ENCODE assay signal across 1 cellular context in the genomic region with DNA sequence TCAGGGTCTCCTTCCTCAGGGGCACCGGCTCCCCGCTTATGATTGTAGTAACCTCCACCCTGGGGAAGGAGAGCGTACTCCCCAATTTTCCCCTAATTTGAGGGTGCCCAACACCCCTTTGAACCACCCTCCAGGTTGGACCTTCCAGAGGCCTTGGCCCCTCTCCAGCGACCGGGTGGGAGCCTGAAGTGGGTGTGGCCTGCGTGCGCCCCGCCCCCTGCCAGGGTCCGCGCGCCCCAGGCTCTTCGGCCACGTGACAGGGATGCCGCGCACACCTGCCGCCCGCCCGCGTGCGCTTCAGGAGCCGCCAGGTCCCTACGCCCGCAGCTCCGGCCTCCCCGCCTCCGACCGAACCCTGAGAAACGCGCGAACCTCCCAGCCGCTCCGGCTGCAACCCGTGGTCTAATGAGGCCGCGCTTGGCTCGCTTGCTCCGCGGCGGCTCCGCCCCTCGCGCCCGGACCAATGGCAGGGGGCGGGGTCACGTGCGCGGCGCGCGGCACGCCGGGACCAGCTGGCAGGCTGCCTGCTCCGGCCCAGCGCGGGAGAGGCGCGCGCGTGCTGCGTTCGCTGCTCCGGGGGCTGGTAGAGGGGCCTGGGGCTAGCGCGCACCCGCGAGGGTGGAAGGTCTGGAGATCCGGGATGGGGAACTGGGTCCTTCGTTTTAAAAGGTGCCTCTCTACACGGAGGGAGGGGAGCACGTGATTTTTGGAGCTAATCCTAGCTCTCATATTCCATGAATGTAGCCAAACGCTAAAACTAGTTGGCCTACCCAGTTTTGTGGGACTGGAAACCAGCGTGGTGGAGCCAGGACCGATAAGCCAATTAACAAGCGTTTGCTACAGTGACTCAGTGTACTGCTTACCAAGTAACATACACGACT.
TF ChIP-seq lines count a peak whose summit lies in the region.

A gene (minus strand): TSS at position 404 of the 881 bp plus-strand sequence. CDS start 618 bp downstream, outside the sequence.

TF ChIP-seq in HepG2, 621 proteins besides CTCF, POLR2A, EP300 and RAD21 (continued from another document):
- TF ChIP-seq, protein P1, sequence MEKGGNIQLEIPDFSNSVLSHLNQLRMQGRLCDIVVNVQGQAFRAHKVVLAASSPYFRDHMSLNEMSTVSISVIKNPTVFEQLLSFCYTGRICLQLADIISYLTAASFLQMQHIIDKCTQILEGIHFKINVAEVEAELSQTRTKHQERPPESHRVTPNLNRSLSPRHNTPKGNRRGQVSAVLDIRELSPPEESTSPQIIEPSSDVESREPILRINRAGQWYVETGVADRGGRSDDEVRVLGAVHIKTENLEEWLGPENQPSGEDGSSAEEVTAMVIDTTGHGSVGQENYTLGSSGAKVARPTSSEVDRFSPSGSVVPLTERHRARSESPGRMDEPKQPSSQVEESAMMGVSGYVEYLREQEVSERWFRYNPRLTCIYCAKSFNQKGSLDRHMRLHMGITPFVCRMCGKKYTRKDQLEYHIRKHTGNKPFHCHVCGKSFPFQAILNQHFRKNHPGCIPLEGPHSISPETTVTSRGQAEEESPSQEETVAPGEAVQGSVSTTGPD (CRISPR knock-in tag; IDR thresholded peaks at IDR 0.05), result peak; percentile 30; the same call in 1 of the 2 replicates
- TF ChIP-seq TAF1 (CRISPR knock-in tag; IDR thresholded peaks at IDR 0.05) (peak; percentile 90), REPIN1 (CRISPR knock-in tag; IDR thresholded peaks at IDR 0.05; ENCODE audit: borderline replicate concordance, low read depth) (peak; percentile 94), TP53 (CRISPR knock-in tag; conservative IDR thresholded peaks at IDR 0.05) (no peak), ZNF44 (CRISPR knock-in tag; IDR thresholded peaks at IDR 0.05) (peak; percentile 85; the same call in 1 of the 2 replicates), STAT5B (CRISPR knock-in tag; IDR thresholded peaks at IDR 0.05) (no peak), ZNF878 (CRISPR knock-in tag; IDR thresholded peaks at IDR 0.05) (peak; percentile 81), TEAD2 (CRISPR knock-in tag; IDR thresholded peaks at IDR 0.05) (peak; percentile 82; the same call in 1 of the 2 replicates), KDM2A (CRISPR knock-in tag; IDR thresholded peaks at IDR 0.05; ENCODE audit: borderline replicate concordance, low read depth) (peak; percentile 72; the same call in 1 of the 2 replicates), ZNF468 (CRISPR knock-in tag; IDR thresholded peaks at IDR 0.05) (peak; percentile 97), NCOA5 (CRISPR knock-in tag; IDR thresholded peaks at IDR 0.05) (no peak), ZNF432 (CRISPR knock-in tag; IDR thresholded peaks at IDR 0.05; ENCODE audit: borderline replicate concordance) (0 out of 2 replicates have a peak, but pooled peaks have one; percentile 13), HDAC6 (IDR thresholded peaks at IDR 0.05; ENCODE audit: low read depth, low read length) (no peak)
- TF ChIP-seq, protein P2, sequence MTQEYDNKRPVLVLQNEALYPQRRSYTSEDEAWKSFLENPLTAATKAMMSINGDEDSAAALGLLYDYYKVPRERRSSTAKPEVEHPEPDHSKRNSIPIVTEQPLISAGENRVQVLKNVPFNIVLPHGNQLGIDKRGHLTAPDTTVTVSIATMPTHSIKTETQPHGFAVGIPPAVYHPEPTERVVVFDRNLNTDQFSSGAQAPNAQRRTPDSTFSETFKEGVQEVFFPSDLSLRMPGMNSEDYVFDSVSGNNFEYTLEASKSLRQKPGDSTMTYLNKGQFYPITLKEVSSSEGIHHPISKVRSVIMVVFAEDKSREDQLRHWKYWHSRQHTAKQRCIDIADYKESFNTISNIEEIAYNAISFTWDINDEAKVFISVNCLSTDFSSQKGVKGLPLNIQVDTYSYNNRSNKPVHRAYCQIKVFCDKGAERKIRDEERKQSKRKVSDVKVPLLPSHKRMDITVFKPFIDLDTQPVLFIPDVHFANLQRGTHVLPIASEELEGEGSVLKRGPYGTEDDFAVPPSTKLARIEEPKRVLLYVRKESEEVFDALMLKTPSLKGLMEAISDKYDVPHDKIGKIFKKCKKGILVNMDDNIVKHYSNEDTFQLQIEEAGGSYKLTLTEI (CRISPR knock-in tag; conservative IDR thresholded peaks at IDR 0.05), result peak; percentile 69; the same call in 1 of the 2 replicates
- TF ChIP-seq, protein P3, sequence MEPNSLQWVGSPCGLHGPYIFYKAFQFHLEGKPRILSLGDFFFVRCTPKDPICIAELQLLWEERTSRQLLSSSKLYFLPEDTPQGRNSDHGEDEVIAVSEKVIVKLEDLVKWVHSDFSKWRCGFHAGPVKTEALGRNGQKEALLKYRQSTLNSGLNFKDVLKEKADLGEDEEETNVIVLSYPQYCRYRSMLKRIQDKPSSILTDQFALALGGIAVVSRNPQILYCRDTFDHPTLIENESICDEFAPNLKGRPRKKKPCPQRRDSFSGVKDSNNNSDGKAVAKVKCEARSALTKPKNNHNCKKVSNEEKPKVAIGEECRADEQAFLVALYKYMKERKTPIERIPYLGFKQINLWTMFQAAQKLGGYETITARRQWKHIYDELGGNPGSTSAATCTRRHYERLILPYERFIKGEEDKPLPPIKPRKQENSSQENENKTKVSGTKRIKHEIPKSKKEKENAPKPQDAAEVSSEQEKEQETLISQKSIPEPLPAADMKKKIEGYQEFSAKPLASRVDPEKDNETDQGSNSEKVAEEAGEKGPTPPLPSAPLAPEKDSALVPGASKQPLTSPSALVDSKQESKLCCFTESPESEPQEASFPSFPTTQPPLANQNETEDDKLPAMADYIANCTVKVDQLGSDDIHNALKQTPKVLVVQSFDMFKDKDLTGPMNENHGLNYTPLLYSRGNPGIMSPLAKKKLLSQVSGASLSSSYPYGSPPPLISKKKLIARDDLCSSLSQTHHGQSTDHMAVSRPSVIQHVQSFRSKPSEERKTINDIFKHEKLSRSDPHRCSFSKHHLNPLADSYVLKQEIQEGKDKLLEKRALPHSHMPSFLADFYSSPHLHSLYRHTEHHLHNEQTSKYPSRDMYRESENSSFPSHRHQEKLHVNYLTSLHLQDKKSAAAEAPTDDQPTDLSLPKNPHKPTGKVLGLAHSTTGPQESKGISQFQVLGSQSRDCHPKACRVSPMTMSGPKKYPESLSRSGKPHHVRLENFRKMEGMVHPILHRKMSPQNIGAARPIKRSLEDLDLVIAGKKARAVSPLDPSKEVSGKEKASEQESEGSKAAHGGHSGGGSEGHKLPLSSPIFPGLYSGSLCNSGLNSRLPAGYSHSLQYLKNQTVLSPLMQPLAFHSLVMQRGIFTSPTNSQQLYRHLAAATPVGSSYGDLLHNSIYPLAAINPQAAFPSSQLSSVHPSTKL (CRISPR knock-in tag; IDR thresholded peaks at IDR 0.05), result peak; percentile 50; the same call in 1 of the 2 replicates
- TF ChIP-seq, protein P4, sequence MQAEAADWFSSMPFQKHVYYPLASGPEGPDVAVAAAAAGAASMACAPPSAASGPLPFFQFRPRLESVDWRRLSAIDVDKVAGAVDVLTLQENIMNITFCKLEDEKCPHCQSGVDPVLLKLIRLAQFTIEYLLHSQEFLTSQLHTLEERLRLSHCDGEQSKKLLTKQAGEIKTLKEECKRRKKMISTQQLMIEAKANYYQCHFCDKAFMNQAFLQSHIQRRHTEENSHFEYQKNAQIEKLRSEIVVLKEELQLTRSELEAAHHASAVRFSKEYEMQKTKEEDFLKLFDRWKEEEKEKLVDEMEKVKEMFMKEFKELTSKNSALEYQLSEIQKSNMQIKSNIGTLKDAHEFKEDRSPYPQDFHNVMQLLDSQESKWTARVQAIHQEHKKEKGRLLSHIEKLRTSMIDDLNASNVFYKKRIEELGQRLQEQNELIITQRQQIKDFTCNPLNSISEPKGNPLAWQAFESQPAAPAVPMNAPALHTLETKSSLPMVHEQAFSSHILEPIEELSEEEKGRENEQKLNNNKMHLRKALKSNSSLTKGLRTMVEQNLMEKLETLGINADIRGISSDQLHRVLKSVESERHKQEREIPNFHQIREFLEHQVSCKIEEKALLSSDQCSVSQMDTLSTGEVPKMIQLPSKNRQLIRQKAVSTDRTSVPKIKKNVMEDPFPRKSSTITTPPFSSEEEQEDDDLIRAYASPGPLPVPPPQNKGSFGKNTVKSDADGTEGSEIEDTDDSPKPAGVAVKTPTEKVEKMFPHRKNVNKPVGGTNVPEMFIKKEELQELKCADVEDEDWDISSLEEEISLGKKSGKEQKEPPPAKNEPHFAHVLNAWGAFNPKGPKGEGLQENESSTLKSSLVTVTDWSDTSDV (CRISPR knock-in tag; IDR thresholded peaks at IDR 0.05), result peak; percentile 98; the same call in 1 of the 2 replicates
- TF ChIP-seq, protein P5, sequence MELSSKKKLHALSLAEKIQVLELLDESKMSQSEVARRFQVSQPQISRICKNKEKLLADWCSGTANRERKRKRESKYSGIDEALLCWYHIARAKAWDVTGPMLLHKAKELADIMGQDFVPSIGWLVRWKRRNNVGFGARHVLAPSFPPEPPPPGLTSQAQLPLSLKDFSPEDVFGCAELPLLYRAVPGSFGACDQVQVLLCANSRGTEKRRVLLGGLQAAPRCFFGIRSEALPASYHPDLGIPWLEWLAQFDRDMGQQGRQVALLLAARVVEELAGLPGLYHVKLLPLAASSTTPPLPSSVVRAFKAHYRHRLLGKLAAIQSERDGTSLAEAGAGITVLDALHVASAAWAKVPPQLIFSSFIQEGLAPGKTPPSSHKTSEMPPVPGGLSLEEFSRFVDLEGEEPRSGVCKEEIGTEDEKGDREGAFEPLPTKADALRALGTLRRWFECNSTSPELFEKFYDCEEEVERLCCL (CRISPR knock-in tag; IDR thresholded peaks at IDR 0.05; ENCODE audit: borderline replicate concordance), result peak; percentile 87; the same call in 1 of the 2 replicates
- TF ChIP-seq, protein P6, sequence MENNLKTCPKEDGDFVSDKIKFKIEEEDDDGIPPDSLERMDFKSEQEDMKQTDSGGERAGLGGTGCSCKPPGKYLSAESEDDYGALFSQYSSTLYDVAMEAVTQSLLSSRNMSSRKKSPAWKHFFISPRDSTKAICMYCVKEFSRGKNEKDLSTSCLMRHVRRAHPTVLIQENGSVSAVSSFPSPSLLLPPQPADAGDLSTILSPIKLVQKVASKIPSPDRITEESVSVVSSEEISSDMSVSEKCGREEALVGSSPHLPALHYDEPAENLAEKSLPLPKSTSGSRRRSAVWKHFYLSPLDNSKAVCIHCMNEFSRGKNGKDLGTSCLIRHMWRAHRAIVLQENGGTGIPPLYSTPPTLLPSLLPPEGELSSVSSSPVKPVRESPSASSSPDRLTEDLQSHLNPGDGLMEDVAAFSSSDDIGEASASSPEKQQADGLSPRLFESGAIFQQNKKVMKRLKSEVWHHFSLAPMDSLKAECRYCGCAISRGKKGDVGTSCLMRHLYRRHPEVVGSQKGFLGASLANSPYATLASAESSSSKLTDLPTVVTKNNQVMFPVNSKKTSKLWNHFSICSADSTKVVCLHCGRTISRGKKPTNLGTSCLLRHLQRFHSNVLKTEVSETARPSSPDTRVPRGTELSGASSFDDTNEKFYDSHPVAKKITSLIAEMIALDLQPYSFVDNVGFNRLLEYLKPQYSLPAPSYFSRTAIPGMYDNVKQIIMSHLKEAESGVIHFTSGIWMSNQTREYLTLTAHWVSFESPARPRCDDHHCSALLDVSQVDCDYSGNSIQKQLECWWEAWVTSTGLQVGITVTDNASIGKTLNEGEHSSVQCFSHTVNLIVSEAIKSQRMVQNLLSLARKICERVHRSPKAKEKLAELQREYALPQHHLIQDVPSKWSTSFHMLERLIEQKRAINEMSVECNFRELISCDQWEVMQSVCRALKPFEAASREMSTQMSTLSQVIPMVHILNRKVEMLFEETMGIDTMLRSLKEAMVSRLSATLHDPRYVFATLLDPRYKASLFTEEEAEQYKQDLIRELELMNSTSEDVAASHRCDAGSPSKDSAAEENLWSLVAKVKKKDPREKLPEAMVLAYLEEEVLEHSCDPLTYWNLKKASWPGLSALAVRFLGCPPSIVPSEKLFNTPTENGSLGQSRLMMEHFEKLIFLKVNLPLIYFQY (CRISPR knock-in tag; IDR thresholded peaks at IDR 0.05; ENCODE audit: borderline replicate concordance), result peak; percentile 88
- TF ChIP-seq, protein P7, sequence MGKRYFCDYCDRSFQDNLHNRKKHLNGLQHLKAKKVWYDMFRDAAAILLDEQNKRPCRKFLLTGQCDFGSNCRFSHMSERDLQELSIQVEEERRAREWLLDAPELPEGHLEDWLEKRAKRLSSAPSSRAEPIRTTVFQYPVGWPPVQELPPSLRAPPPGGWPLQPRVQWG (CRISPR knock-in tag; IDR thresholded peaks at IDR 0.05; ENCODE audit: borderline replicate concordance, low read depth), result no peak; the same call in 1 of the 2 replicates
- TF ChIP-seq, protein P8, sequence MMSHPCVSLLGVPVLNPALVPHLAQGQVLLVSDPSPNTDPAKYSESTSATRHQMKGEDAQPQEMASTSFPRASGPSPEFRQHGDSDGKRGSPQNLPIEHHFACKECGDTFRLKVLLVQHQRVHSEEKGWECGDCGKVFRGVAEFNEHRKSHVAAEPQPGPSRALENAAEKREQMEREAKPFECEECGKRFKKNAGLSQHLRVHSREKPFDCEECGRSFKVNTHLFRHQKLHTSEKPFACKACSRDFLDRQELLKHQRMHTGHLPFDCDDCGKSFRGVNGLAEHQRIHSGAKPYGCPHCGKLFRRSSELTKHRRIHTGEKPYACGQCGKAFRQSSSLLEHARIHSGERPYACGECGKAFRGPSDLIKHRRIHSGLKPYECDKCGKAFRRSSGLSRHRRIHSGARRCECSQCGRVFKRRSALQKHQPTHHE (CRISPR knock-in tag; IDR thresholded peaks at IDR 0.05; ENCODE audit: borderline replicate concordance), result peak; percentile 66
- TF ChIP-seq, protein P9, sequence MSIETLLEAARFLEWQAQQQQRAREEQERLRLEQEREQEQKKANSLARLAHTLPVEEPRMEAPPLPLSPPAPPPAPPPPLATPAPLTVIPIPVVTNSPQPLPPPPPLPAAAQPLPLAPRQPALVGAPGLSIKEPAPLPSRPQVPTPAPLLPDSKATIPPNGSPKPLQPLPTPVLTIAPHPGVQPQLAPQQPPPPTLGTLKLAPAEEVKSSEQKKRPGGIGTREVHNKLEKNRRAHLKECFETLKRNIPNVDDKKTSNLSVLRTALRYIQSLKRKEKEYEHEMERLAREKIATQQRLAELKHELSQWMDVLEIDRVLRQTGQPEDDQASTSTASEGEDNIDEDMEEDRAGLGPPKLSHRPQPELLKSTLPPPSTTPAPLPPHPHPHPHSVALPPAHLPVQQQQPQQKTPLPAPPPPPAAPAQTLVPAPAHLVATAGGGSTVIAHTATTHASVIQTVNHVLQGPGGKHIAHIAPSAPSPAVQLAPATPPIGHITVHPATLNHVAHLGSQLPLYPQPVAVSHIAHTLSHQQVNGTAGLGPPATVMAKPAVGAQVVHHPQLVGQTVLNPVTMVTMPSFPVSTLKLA (IDR thresholded peaks at IDR 0.05), result peak; percentile 51; the same call in 1 of the 2 replicates
